Comparison of ENCODE assay signal across 9 cellular contexts in genomic region chr19:56405062-56405461, GRCh38. TPM values are rescaled to one million over a fixed set of nuclear protein-coding genes. Genes with fewer than 3 reads are reported as not detected.
A peak's percentile ranks its signal among the peaks of the same experiment; 100 is the strongest.
DNase-seq lines count a peak whose midpoint lies in the region; ATAC-seq and TF ChIP-seq lines count a peak whose summit lies in the region.
"Had no signal": no experiment of that assay in that cellular context is flagged by ENCODE, and none has a peak within 500 bp of the region (broad histone marks: within the 10 kb centered on the region; RNA-seq: fewer than 3 reads in every experiment).

No MANE protein-coding gene starts in this region.

- peak; percentile 43 for DNase-seq in activated CD8-positive, alpha-beta memory T cell treated with anti-CD3 and anti-CD28 coated beads, Interleukin-2, amount 10 ng/mL, durations not matched to agents 7 days and 5 days
- DNase-seq in activated CD8-positive, alpha-beta memory T cell treated with anti-CD3 and anti-CD28 coated beads for 24 hours, result no peak
- peak; percentile 47 for DNase-seq in activated CD8-positive, alpha-beta T cell treated with anti-CD3 and anti-CD28 coated beads for 36 hours
- DNase-seq in DMS79 (lab: John Stamatoyannopoulos, UW), result no peak
- DNase-seq: uterus had no signal

- H3K27ac ChIP-seq in gastroesophageal sphincter, result no peak overlapping the region

- CTCF ChIA-PET in activated CD8-positive, alpha-beta memory T cell treated with anti-CD3 and anti-CD28 coated beads, Interleukin-2, amount 10 ng/mL, durations not matched to agents 7 days and 5 days (lab: Charles Lee), result no interaction called here
- CTCF ChIA-PET in activated CD8-positive, alpha-beta T cell treated with anti-CD3 and anti-CD28 coated beads for 36 hours (lab: Charles Lee), result no interaction called here

- peaks cover 17% of the 10 kb centered on the region for H3K4me1 Mint-ChIP-seq in activated CD8-positive, alpha-beta memory T cell treated with anti-CD3 and anti-CD28 coated beads, Interleukin-2, amount 10 ng/mL, durations not matched to agents 7 days and 5 days
- peaks cover 31% of the 10 kb centered on the region for H3K4me1 Mint-ChIP-seq in activated CD8-positive, alpha-beta T cell treated with anti-CD3 and anti-CD28 coated beads for 36 hours (ENCODE audit: low read depth)
- H3K4me1 Mint-ChIP-seq in stimulated activated memory B cell treated with anti-CD40 and anti-IgM and Interleukin-4, amounts not matched to agents 10 μg/mL and 1 μg/mL and 100 μg/mL, for 72 hours, result peaks cover 30% of the 10 kb centered on the region

- no peak for TF ChIP-seq EP300 in gastroesophageal sphincter (IDR thresholded peaks at IDR 0.05)

- no peak overlapping the region for H3K9ac ChIP-seq in iPS-15b (ENCODE audit: low read depth, low read length)

- H3K4me3 ChIP-seq in iPS-15b (ENCODE audit: low read depth, low read length) (peak overlapping the region; percentile 87), gastroesophageal sphincter (peak overlapping the region in 1 of 2 donors; percentile 79)

- no peak for TF ChIP-seq CTCF in activated CD8-positive, alpha-beta T cell treated with anti-CD3 and anti-CD28 coated beads for 36 hours (IDR thresholded peaks at IDR 0.05)
- no peak for TF ChIP-seq CTCF in gastroesophageal sphincter (IDR thresholded peaks at IDR 0.05)

- H3K27me3 Mint-ChIP-seq in activated CD8-positive, alpha-beta memory T cell treated with anti-CD3 and anti-CD28 coated beads, Interleukin-2, amount 10 ng/mL, durations not matched to agents 7 days and 5 days, result no peaks in the 10 kb centered on the region
- no peaks in the 10 kb centered on the region for H3K27me3 Mint-ChIP-seq in activated CD8-positive, alpha-beta T cell treated with anti-CD3 and anti-CD28 coated beads for 36 hours
- no peaks in the 10 kb centered on the region for H3K27me3 Mint-ChIP-seq in stimulated activated memory B cell treated with anti-CD40 and anti-IgM and Interleukin-4, amounts not matched to agents 10 μg/mL and 1 μg/mL and 100 μg/mL, for 72 hours

- no peaks in the 10 kb centered on the region for H3K4me1 ChIP-seq in iPS-15b (ENCODE audit: control insufficient read depth, insufficient read depth, low read length)
- H3K4me1 ChIP-seq in gastroesophageal sphincter, result peaks cover 0 to 25% (median 6%) of the 10 kb centered on the region in 3 donors

- H3K36me3 Mint-ChIP-seq in activated CD8-positive, alpha-beta memory T cell treated with anti-CD3 and anti-CD28 coated beads, Interleukin-2, amount 10 ng/mL, durations not matched to agents 7 days and 5 days, result peaks cover 64% of the 10 kb centered on the region
- H3K36me3 Mint-ChIP-seq in activated CD8-positive, alpha-beta T cell treated with anti-CD3 and anti-CD28 coated beads for 36 hours (ENCODE audit: low read depth), result peaks cover 75% of the 10 kb centered on the region
- H3K36me3 Mint-ChIP-seq in stimulated activated memory B cell treated with anti-CD40 and anti-IgM and Interleukin-4, amounts not matched to agents 10 μg/mL and 1 μg/mL and 100 μg/mL, for 72 hours, result peaks cover 70% of the 10 kb centered on the region

- H3K9me3 Mint-ChIP-seq in activated CD8-positive, alpha-beta memory T cell treated with anti-CD3 and anti-CD28 coated beads, Interleukin-2, amount 10 ng/mL, durations not matched to agents 7 days and 5 days (ENCODE audit: low read depth), result peaks cover 46% of the 10 kb centered on the region
- peaks cover 60% of the 10 kb centered on the region for H3K9me3 Mint-ChIP-seq in activated CD8-positive, alpha-beta T cell treated with anti-CD3 and anti-CD28 coated beads for 36 hours
- peaks cover 38% of the 10 kb centered on the region for H3K9me3 Mint-ChIP-seq in stimulated activated memory B cell treated with anti-CD40 and anti-IgM and Interleukin-4, amounts not matched to agents 10 μg/mL and 1 μg/mL and 100 μg/mL, for 72 hours

- H3K27me3 ChIP-seq in iPS-15b (ENCODE audit: control insufficient read depth, insufficient read depth, low read length) (no peaks in the 10 kb centered on the region), gastroesophageal sphincter (no peaks in the 10 kb centered on the region)
- H3K27me3 ChIP-seq: uterus had no signal

- ATAC-seq in activated CD8-positive, alpha-beta memory T cell treated with anti-CD3 and anti-CD28 coated beads, Interleukin-2, amount 10 ng/mL, durations not matched to agents 7 days and 5 days, result no peak
- ATAC-seq in activated CD8-positive, alpha-beta T cell treated with anti-CD3 and anti-CD28 coated beads for 36 hours, result peak; percentile 21
- ATAC-seq in stimulated activated memory B cell treated with anti-CD40 and anti-IgM and Interleukin-4, amounts not matched to agents 10 μg/mL and 1 μg/mL and 100 μg/mL, for 72 hours, result no peak
- ATAC-seq in GM18907 (IDR thresholded peaks at IDR 0.05; ENCODE audit: unreplicated experiment) (no peak), gastroesophageal sphincter (no peak)

- peaks cover 2% of the 10 kb centered on the region for H3K36me3 ChIP-seq in iPS-15b (ENCODE audit: control insufficient read depth, insufficient read depth, low read length)
- peaks cover 3 to 49% of the 10 kb centered on the region in 2 donors for H3K36me3 ChIP-seq in gastroesophageal sphincter
- H3K36me3 ChIP-seq: uterus had no signal

- intact Hi-C loops in activated CD8-positive, alpha-beta T cell treated with anti-CD3 and anti-CD28 coated beads for 36 hours (cut with micrococcal nuclease), result no loop called here

- POLR2A ChIA-PET in activated CD8-positive, alpha-beta T cell treated with anti-CD3 and anti-CD28 coated beads for 36 hours (lab: Charles Lee), result interaction anchor here (0.6 kb wide), 1 partner anchor 11 kb away, joined by 3 read pairs; no protein-coding TSS in a partner anchor

- H3K9me3 ChIP-seq in iPS-15b (ENCODE audit: control insufficient read depth, insufficient read depth, low read length) (peaks cover 9% of the 10 kb centered on the region), gastroesophageal sphincter (peaks cover 0 to 55% (median 2%) of the 10 kb centered on the region in 3 donors)

- WGBS in gastroesophageal sphincter (ENCODE audit: low coverage in 1 of 2), 2 donors, result 94 to 98% methylated on average over 4 of the region's 4 CpGs

- H3K4me3 Mint-ChIP-seq in activated CD8-positive, alpha-beta memory T cell treated with anti-CD3 and anti-CD28 coated beads, Interleukin-2, amount 10 ng/mL, durations not matched to agents 7 days and 5 days, result peak overlapping the region; percentile 79
- peak overlapping the region; percentile 86 for H3K4me3 Mint-ChIP-seq in activated CD8-positive, alpha-beta T cell treated with anti-CD3 and anti-CD28 coated beads for 36 hours
- H3K4me3 Mint-ChIP-seq in stimulated activated memory B cell treated with anti-CD40 and anti-IgM and Interleukin-4, amounts not matched to agents 10 μg/mL and 1 μg/mL and 100 μg/mL, for 72 hours, result peak overlapping the region; percentile 79

- TF ChIP-seq POLR2A in gastroesophageal sphincter (IDR thresholded peaks at IDR 0.05), result no peak

- H3K27ac Mint-ChIP-seq in activated CD8-positive, alpha-beta memory T cell treated with anti-CD3 and anti-CD28 coated beads, Interleukin-2, amount 10 ng/mL, durations not matched to agents 7 days and 5 days, result peak overlapping the region; percentile 80
- peak overlapping the region; percentile 92 for H3K27ac Mint-ChIP-seq in activated CD8-positive, alpha-beta T cell treated with anti-CD3 and anti-CD28 coated beads for 36 hours
- peak overlapping the region; percentile 99 for H3K27ac Mint-ChIP-seq in stimulated activated memory B cell treated with anti-CD40 and anti-IgM and Interleukin-4, amounts not matched to agents 10 μg/mL and 1 μg/mL and 100 μg/mL, for 72 hours

RNA-seq across cellular contexts. Expression of gene ZNF583, which starts 0.9 kb away (rescaled TPM):
- total RNA-seq in activated CD8-positive, alpha-beta memory T cell treated with anti-CD3 and anti-CD28 coated beads, Interleukin-2, amount 10 ng/mL, durations not matched to agents 7 days and 5 days, result 1 to 10 TPM; 3.5 to 3.6 TPM
- total RNA-seq in activated CD8-positive, alpha-beta T cell treated with anti-CD3 and anti-CD28 coated beads for 36 hours, result 1 to 10 TPM; 1.6 to 1.9 TPM
- 10 to 100 TPM in 2 of 4 donors, 1 to 10 TPM in 2; 6.2 to 15.1 (median 9.7) TPM for total RNA-seq in gastroesophageal sphincter

RNA-seq across cellular contexts. Expression of gene ZNF582, which starts 11.7 kb away (rescaled TPM):
- total RNA-seq in activated CD8-positive, alpha-beta memory T cell treated with anti-CD3 and anti-CD28 coated beads, Interleukin-2, amount 10 ng/mL, durations not matched to agents 7 days and 5 days, result 1 to 10 TPM; 1.9 to 3.3 TPM
- 1 to 10 TPM; 2.0 to 2.4 TPM for total RNA-seq in activated CD8-positive, alpha-beta T cell treated with anti-CD3 and anti-CD28 coated beads for 36 hours
- total RNA-seq in gastroesophageal sphincter, result 1 to 10 TPM; 3.5 to 5.7 (median 5.0) TPM

Comparison
In these comparisons a context has a peak if more than half of its experiments do, and no peak if none do; other contexts are left out.
1. DNase-seq: peak in activated CD8-positive, alpha-beta memory T cell treated with anti-CD3 and anti-CD28 coated beads, Interleukin-2, amount 10 ng/mL, durations not matched to agents 7 days and 5 days (single experiment) and activated CD8-positive, alpha-beta T cell treated with anti-CD3 and anti-CD28 coated beads for 36 hours (single experiment); none in activated CD8-positive, alpha-beta memory T cell treated with anti-CD3 and anti-CD28 coated beads for 24 hours (single experiment) and DMS79 (single experiment).
2. Peak in every context shown above with its lines, with median percentiles within 50 percentile points of each other: H3K27ac Mint-ChIP-seq and H3K4me3 Mint-ChIP-seq.